ENCODE assay signal across 8 cellular contexts in genomic region chr1:200150721-200151120, GRCh38.
DNase-seq lines count a peak whose midpoint lies in the region; ATAC-seq, FAIRE-seq and TF ChIP-seq lines count a peak whose summit lies in the region.

No MANE protein-coding gene starts in this region.

- TF ChIP-seq EP300 in transverse colon (IDR thresholded peaks at IDR 0.05; ENCODE audit: low read depth): no peak

- H3K4me1 ChIP-seq in Loucy (ENCODE audit: insufficient read depth, low read length, poor library complexity, severe bottlenecking): peaks cover 43% of the 10 kb centered on the region
- no peaks in the 10 kb centered on the region for H3K4me1 ChIP-seq in smooth muscle cell (ENCODE audit: low read depth)
- peaks cover 0 to 4% (median 0%) of the 10 kb centered on the region in 4 donors for H3K4me1 ChIP-seq in transverse colon
- H3K4me1 ChIP-seq in effector memory CD4-positive, alpha-beta T cell (ENCODE audit: control insufficient read depth, insufficient read depth, low read length, poor library complexity, severe bottlenecking): peaks cover 19% of the 10 kb centered on the region

- H2AFZ ChIP-seq in Loucy (ENCODE audit: low read length) (peak overlapping the region; percentile 47), smooth muscle cell (ENCODE audit: low read depth) (no peak overlapping the region)

- FAIRE-seq in bronchial epithelial cell (lab: Jason Lieb, UNC) (no peak), frontal cortex (lab: Jason Lieb, UNC) (no peak)

- no peak for TF ChIP-seq CTCF in Loucy (conservative IDR thresholded peaks at IDR 0.05; ENCODE audit: low read length)
- no peak for TF ChIP-seq CTCF in bronchial epithelial cell (IDR thresholded peaks at IDR 0.05; ENCODE audit: insufficient read depth, low read length, severe bottlenecking)
- no peak for TF ChIP-seq CTCF in smooth muscle cell (IDR thresholded peaks at IDR 0.05; ENCODE audit: borderline replicate concordance, insufficient read depth, poor library complexity, severe bottlenecking)
- no peak for TF ChIP-seq CTCF in transverse colon (IDR thresholded peaks at IDR 0.05)

- intact Hi-C loops in transverse colon (cut with DNase I; ENCODE audit: low total_unique reads): no loop called here

- H3K27me3 ChIP-seq in Loucy (ENCODE audit: insufficient read depth, low read length, poor library complexity, severe bottlenecking) (no peaks in the 10 kb centered on the region), bronchial epithelial cell (ENCODE audit: control insufficient read depth, insufficient read depth, low read length) (no peaks in the 10 kb centered on the region), smooth muscle cell (ENCODE audit: low read depth) (no peaks in the 10 kb centered on the region), transverse colon (no peaks in the 10 kb centered on the region)
- no peaks in the 10 kb centered on the region for H3K27me3 ChIP-seq in effector memory CD4-positive, alpha-beta T cell (replicated peaks; ENCODE audit: control insufficient read depth, insufficient read depth, low read length, poor library complexity, severe bottlenecking)

- no peak for TF ChIP-seq POLR2A in transverse colon (IDR thresholded peaks at IDR 0.05)

- H3K36me3 ChIP-seq in Loucy (ENCODE audit: insufficient read depth, low read length) (no peaks in the 10 kb centered on the region), bronchial epithelial cell (ENCODE audit: control insufficient read depth, insufficient read depth, low read length) (no peaks in the 10 kb centered on the region), smooth muscle cell (ENCODE audit: low read depth) (no peaks in the 10 kb centered on the region), transverse colon (no peaks in the 10 kb centered on the region)
- no peaks in the 10 kb centered on the region for H3K36me3 ChIP-seq in effector memory CD4-positive, alpha-beta T cell (ENCODE audit: control insufficient read depth, insufficient read depth, low read length)

- H3K27ac ChIP-seq in smooth muscle cell (ENCODE audit: low read depth) (peak overlapping the region; percentile 64), transverse colon (no peak overlapping the region)
- no peak overlapping the region for H3K27ac ChIP-seq in effector memory CD4-positive, alpha-beta T cell (ENCODE audit: insufficient read depth, low read length, poor library complexity, severe bottlenecking)

- H4K20me1 ChIP-seq in Loucy (ENCODE audit: insufficient read depth, low read length, poor library complexity, severe bottlenecking) (no peaks in the 10 kb centered on the region), smooth muscle cell (ENCODE audit: low read depth) (no peaks in the 10 kb centered on the region)

- H3K4me3 ChIP-seq in Loucy (ENCODE audit: low read length, poor library complexity, severe bottlenecking) (no peak overlapping the region), bronchial epithelial cell (ENCODE audit: low read depth, low read length) (no peak overlapping the region), smooth muscle cell (no peak overlapping the region), transverse colon (no peak overlapping the region)
- no peak overlapping the region for H3K4me3 ChIP-seq in effector memory CD4-positive, alpha-beta T cell (ENCODE audit: insufficient read depth, low read depth, low read length, poor library complexity, severe bottlenecking)

- H3K9me3 ChIP-seq in Loucy (ENCODE audit: insufficient read depth, low read depth, low read length) (no peaks in the 10 kb centered on the region), smooth muscle cell (replicated peaks; ENCODE audit: low read depth) (no peaks in the 10 kb centered on the region), transverse colon (no peaks in the 10 kb centered on the region)
- no peaks in the 10 kb centered on the region for H3K9me3 ChIP-seq in effector memory CD4-positive, alpha-beta T cell (ENCODE audit: control insufficient read depth, low read length)

- H3F3A ChIP-seq in Loucy (ENCODE audit: low read depth) (0 out of 2 replicates have a peak, but pooled peaks cover 3% of the 10 kb centered on the region), smooth muscle cell (ENCODE audit: low read depth) (peaks cover 7% of the 10 kb centered on the region)

- in situ Hi-C loops in transverse colon (cut with MboI; ENCODE audit: low pct_ligation_motif_present in 1 of 4, low pct_unique_long_range_greater_than_20kb in 1 of 4, low sequenced_read_pairs in 3 of 4): no loop called here

- H3K9ac ChIP-seq in Loucy (ENCODE audit: low read depth, low read length, poor library complexity, severe bottlenecking) (no peak overlapping the region), smooth muscle cell (ENCODE audit: low read depth) (no peak overlapping the region)

- H3K9me2 ChIP-seq in Loucy (replicated peaks; ENCODE audit: low read depth, low read length): no peaks in the 10 kb centered on the region

- no peaks in the 10 kb centered on the region for H3K79me2 ChIP-seq in Loucy (ENCODE audit: insufficient read depth, low read length)
- H3K79me2 ChIP-seq in smooth muscle cell (ENCODE audit: low read depth): no peaks in the 10 kb centered on the region

- H3K4me2 ChIP-seq in Loucy (ENCODE audit: low read depth, low read length, poor library complexity, severe bottlenecking) (no peak overlapping the region), smooth muscle cell (peak overlapping the region; percentile 17)

- WGBS in smooth muscle cell (ENCODE audit: low lambda C conversion rate): 2% methylated on average over 4 of the region's 4 CpGs
- 51% methylated on average over 4 of the region's 4 CpGs; no CpG with 5 or more reads in 1 of the 2 donors for WGBS in transverse colon (ENCODE audit: low coverage in 1 of 2), 2 donors

- DNase-seq in EH (ENCODE audit: low read depth) (peak; percentile 92), bronchial epithelial cell (ENCODE audit: low read depth) (peak; percentile 88), smooth muscle cell (lab: John Stamatoyannopoulos, UW; ENCODE audit: unreplicated experiment) (no peak), transverse colon (no peak), frontal cortex (ENCODE audit: low spot score in 2 of 2) (no peak)
- DNase-seq in effector memory CD4-positive, alpha-beta T cell: no peak

- ATAC-seq in GM21447 (IDR thresholded peaks at IDR 0.05; ENCODE audit: unreplicated experiment): peak; percentile 41

Comparison
In these comparisons a context has a peak if more than half of its experiments do, and no peak if none do; other contexts are left out.
1. DNase-seq: peak in EH (single experiment) and bronchial epithelial cell (single experiment); none in smooth muscle cell (single experiment), transverse colon (single experiment), frontal cortex (0 of 2) and effector memory CD4-positive, alpha-beta T cell (0 of 3).